ENCODE assay signal across 1 cellular context in genomic region chr2:207483477-207483876, GRCh38.
TF ChIP-seq lines count a peak whose summit lies in the region.

No MANE protein-coding gene starts in this region.

TF ChIP-seq in GM23338, 12 proteins besides CTCF, POLR2A, EP300 and RAD21 (continued from another document):
- TF ChIP-seq ZNF462 (CRISPR knock-in tag; IDR thresholded peaks at IDR 0.05) (no peak), ZNF114 (CRISPR knock-in tag; IDR thresholded peaks at IDR 0.05) (no peak), EZH2phosphoT487 (IDR thresholded peaks at IDR 0.05; ENCODE audit: unreplicated experiment) (no peak), CREB1 (CRISPR knock-in tag; IDR thresholded peaks at IDR 0.05; ENCODE audit: low read depth) (no peak), REST (IDR thresholded peaks at IDR 0.05; ENCODE audit: unreplicated experiment) (no peak), JUNB (IDR thresholded peaks at IDR 0.05; ENCODE audit: unreplicated experiment) (no peak)
TF ChIP-seq in GM23338: peak in this region for 0.
